In the genomic region with DNA sequence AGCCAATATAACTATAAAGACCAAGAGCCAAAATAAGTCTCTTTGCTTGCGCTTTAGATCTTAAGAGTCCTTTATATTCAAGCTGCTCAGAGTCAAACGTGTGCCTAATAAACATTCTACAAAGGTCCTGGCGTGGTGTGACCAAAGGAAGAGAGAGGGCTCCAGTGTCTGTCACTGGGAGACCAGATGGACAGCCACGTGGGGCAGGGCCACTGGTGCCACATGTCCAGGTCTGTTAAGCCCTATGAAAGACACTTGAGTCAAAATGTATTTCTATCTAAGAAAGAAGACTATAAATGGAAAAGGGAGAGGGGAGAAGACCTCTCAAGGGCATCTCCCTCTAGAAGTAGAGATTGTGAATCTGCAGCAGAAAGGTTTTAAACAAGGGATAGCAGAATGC, we compare ENCODE assay signal across 35 cellular contexts. TPM values are rescaled to one million over a fixed set of nuclear protein-coding genes. Genes with fewer than 3 reads are reported as not detected.
"Had no signal": no experiment of that assay in that cellular context is flagged by ENCODE, and none has a peak within 500 bp of the region (broad histone marks: within the 10 kb centered on the region; RNA-seq: fewer than 3 reads in every experiment).

No MANE protein-coding gene starts in this region.

- DNase-seq: activated CD4-positive, alpha-beta memory T cell treated with anti-CD3 and anti-CD28 coated beads for 36 hours; activated CD4-positive, alpha-beta T cell treated with anti-CD3 and anti-CD28 coated beads for 36 hours; activated CD4-positive, alpha-beta T cell treated with anti-CD3 and anti-CD28 coated beads, Interleukin-2, amount 10 ng/mL, durations not matched to agents 24 days and 14 days; activated CD4-positive, CD25-positive, alpha-beta regulatory T cell; activated CD4-positive, CD25-positive, alpha-beta regulatory T cell treated with anti-CD3 and anti-CD28 coated beads, Interleukin-2, amount 50 U/mL, for 72 hours; activated CD8-positive, alpha-beta memory T cell treated with anti-CD3 and anti-CD28 coated beads, Interleukin-2, amount 10 ng/mL, durations not matched to agents 7 days and 5 days; activated CD8-positive, alpha-beta memory T cell treated with anti-CD3 and anti-CD28 coated beads, Interleukin-2, amount 50 U/mL, for 48 hours; activated CD8-positive, alpha-beta T cell treated with anti-CD3 and anti-CD28 coated beads, Interleukin-2, amount 10 ng/mL, durations not matched to agents 7 days and 5 days; activated gamma-delta T cell; activated naive CD4-positive, alpha-beta T cell treated with Interleukin-2 at 50 U/mL for 16 hours; activated naive CD8-positive, alpha-beta T cell treated with anti-CD3 and anti-CD28 coated beads for 36 hours; activated naive CD8-positive, alpha-beta T cell treated with anti-CD3 and anti-CD28 coated beads, Interleukin-2, amount 50 U/mL, for 24 hours; activated T-cell treated with anti-CD3 and anti-CD28 coated beads for 4 hours; activated T-cell treated with anti-CD3 and anti-CD28 coated beads, Interleukin-2, amount 50 U/mL, for 24 hours; activated T-cell treated with anti-CD3 and anti-CD28 coated beads, Interleukin-2, amount 50 U/mL, for 72 hours; amygdala; aorta; central memory CD4-positive, alpha-beta T cell; dermis blood vessel endothelial cell; effector CD4-positive, alpha-beta T cell; effector memory CD8-positive, alpha-beta T cell; erythroblast; foreskin keratinocyte; gastrocnemius medialis; glutamatergic neuron; heart left ventricle; hypothalamus; T-helper 17 cell; T1000 had no signal

- H3K4me1 ChIP-seq: gastrocnemius medialis had no signal

- ATAC-seq: activated CD4-positive, alpha-beta T cell treated with anti-CD3 and anti-CD28 coated beads for 36 hours; activated CD8-positive, alpha-beta memory T cell treated with anti-CD3 and anti-CD28 coated beads, Interleukin-2, amount 10 ng/mL, durations not matched to agents 7 days and 5 days; activated CD8-positive, alpha-beta T cell treated with anti-CD3 and anti-CD28 coated beads, Interleukin-2, amount 10 ng/mL, durations not matched to agents 7 days and 5 days; activated naive CD8-positive, alpha-beta T cell treated with anti-CD3 and anti-CD28 coated beads, Interleukin-2, amount 50 U/mL, for 24 hours; activated T-cell treated with anti-CD3 and anti-CD28 coated beads, Interleukin-2, amount 50 U/mL, for 72 hours; effector memory CD8-positive, alpha-beta T cell; foreskin keratinocyte; gastrocnemius medialis; heart left ventricle; T-helper 17 cell had no signal

- H3K36me3 ChIP-seq: adrenal gland, breast epithelium, cardiac muscle cell, esophagus muscularis mucosa, gastrocnemius medialis, heart left ventricle had no signal

- H3K9me3 ChIP-seq: adrenal gland, esophagus muscularis mucosa, gastrocnemius medialis had no signal

- H3K4me3 ChIP-seq: adrenal gland, breast epithelium, cardiac muscle cell, coronary artery, esophagus muscularis mucosa, gastrocnemius medialis, heart left ventricle had no signal

- H3K27ac ChIP-seq: adrenal gland, breast epithelium, cardiac muscle cell, coronary artery, esophagus muscularis mucosa, foreskin keratinocyte, gastrocnemius medialis, heart left ventricle had no signal

- H3K27me3 ChIP-seq: adrenal gland, breast epithelium, cardiac muscle cell, foreskin keratinocyte had no signal

RNA-seq across cellular contexts. Expression of a gene that starts 32.2 kb away (rescaled TPM):
- total RNA-seq: activated CD4-positive, alpha-beta memory T cell treated with anti-CD3 and anti-CD28 coated beads for 36 hours; activated CD4-positive, alpha-beta T cell treated with anti-CD3 and anti-CD28 coated beads, Interleukin-2, amount 10 ng/mL, durations not matched to agents 24 days and 14 days; activated CD8-positive, alpha-beta memory T cell treated with anti-CD3 and anti-CD28 coated beads for 36 hours; activated CD8-positive, alpha-beta T cell treated with anti-CD3 and anti-CD28 coated beads, Interleukin-2, amount 10 ng/mL, durations not matched to agents 7 days and 5 days; activated naive CD8-positive, alpha-beta T cell treated with anti-CD3 and anti-CD28 coated beads for 36 hours; activated T-cell treated with anti-CD3 and anti-CD28 coated beads, Interleukin-2, amount 50 U/mL, for 72 hours; cardiac muscle cell had no signal
- polyA plus RNA-seq: cardiac muscle cell had no signal
